Comparison of ENCODE assay signal across 37 cellular contexts in the genomic region with DNA sequence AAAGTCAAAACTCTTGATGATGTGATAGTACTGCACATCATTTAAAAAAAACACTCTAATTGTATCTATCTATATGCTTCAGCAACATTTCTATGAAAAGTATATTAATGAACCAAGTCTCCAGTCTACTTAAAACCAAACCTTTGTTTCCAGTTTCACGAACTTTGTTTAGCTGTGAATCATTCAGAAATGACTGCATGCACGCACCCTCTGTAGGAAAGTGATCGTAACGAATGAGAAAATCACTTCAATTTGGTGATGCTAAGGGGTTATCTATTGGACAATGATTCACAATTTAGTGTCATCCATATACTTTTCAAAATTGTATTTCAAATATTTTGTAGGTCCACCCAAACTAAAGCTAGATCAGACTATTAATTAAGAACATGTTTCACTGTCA.
"Had no signal": no experiment of that assay in that cellular context is flagged by ENCODE, and none has a peak within 500 bp of the region (broad histone marks: within the 10 kb centered on the region; RNA-seq: fewer than 3 reads in every experiment).

No MANE protein-coding gene starts in this region.

- H3K36me3 ChIP-seq: adrenal gland, cardiac muscle cell, colonic mucosa had no signal

- H3K4me3 ChIP-seq: adrenal gland, cardiac muscle cell, colonic mucosa had no signal

- DNase-seq: activated B cell treated with CpG ODN at 0.5 μM for 24 hours; activated CD4-positive, alpha-beta memory T cell treated with anti-CD3 and anti-CD28 coated beads for 36 hours; activated CD4-positive, alpha-beta T cell treated with anti-CD3 and anti-CD28 coated beads for 4 hours; activated CD4-positive, alpha-beta T cell treated with anti-CD3 and anti-CD28 coated beads, Interleukin-2, amount 10 ng/mL, durations not matched to agents 24 days and 14 days; activated CD4-positive, alpha-beta T cell treated with anti-CD3 and anti-CD28 coated beads, Interleukin-2, amount 50 U/mL, for 1 hour; activated CD4-positive, alpha-beta T cell treated with anti-CD3 and anti-CD28 coated beads, Interleukin-2, amount 50 U/mL, for 4 hours; activated CD4-positive, CD25-positive, alpha-beta regulatory T cell treated with anti-CD3 and anti-CD28 coated beads, Interleukin-2, amount 50 U/mL, for 72 hours; activated CD8-positive, alpha-beta memory T cell treated with anti-CD3 and anti-CD28 coated beads, Interleukin-2, amount 50 U/mL, for 4 hours; activated CD8-positive, alpha-beta T cell treated with anti-CD3 and anti-CD28 coated beads for 36 hours; activated effector memory CD4-positive, alpha-beta T cell treated with anti-CD3 and anti-CD28 coated beads, Interleukin-2, amount 50 U/mL, for 16 hours; activated gamma-delta T cell treated with Interleukin-2 at 50 U/mL for 16 hours; activated naive CD4-positive, alpha-beta T cell; activated naive CD4-positive, alpha-beta T cell treated with anti-CD3 and anti-CD28 coated beads for 36 hours; activated naive CD4-positive, alpha-beta T cell treated with anti-CD3 and anti-CD28 coated beads, Interleukin-2, amount 50 U/mL, for 16 hours; activated naive CD8-positive, alpha-beta T cell treated with anti-CD3 and anti-CD28 coated beads for 36 hours; activated T-cell treated with anti-CD3 and anti-CD28 coated beads for 4 hours; activated T-cell treated with anti-CD3 and anti-CD28 coated beads, Interleukin-2, amount 50 U/mL, for 1 hour; activated T-cell treated with anti-CD3 and anti-CD28 coated beads, Interleukin-2, amount 50 U/mL, for 4 hours; activated T-cell treated with anti-CD3 and anti-CD28 coated beads, Interleukin-2, amount 50 U/mL, for 72 hours; adrenal gland; amniotic stem cell; aorta; caudate nucleus; cerebellar nuclear complex; colonic mucosa; T-helper 2 cell; T-helper 9 cell had no signal

- H3K4me1 ChIP-seq: adrenal gland, colonic mucosa had no signal

- H3K36me3 Mint-ChIP-seq: activated CD4-positive, alpha-beta memory T cell treated with anti-CD3 and anti-CD28 coated beads for 36 hours; activated naive CD4-positive, alpha-beta T cell treated with anti-CD3 and anti-CD28 coated beads, Interleukin-2, amount 50 U/mL, for 72 hours; activated naive CD8-positive, alpha-beta T cell treated with anti-CD3 and anti-CD28 coated beads for 36 hours had no signal

- H3K27ac Mint-ChIP-seq: activated B cell treated with CpG ODN at 0.5 μM for 24 hours; activated CD4-positive, alpha-beta memory T cell treated with anti-CD3 and anti-CD28 coated beads for 36 hours; activated CD4-positive, alpha-beta T cell treated with anti-CD3 and anti-CD28 coated beads, Interleukin-2, amount 10 ng/mL, durations not matched to agents 24 days and 14 days; activated CD8-positive, alpha-beta T cell treated with anti-CD3 and anti-CD28 coated beads for 36 hours; activated naive CD4-positive, alpha-beta T cell treated with anti-CD3 and anti-CD28 coated beads for 36 hours; activated naive CD4-positive, alpha-beta T cell treated with anti-CD3 and anti-CD28 coated beads, Interleukin-2, amount 50 U/mL, for 72 hours; activated naive CD8-positive, alpha-beta T cell treated with anti-CD3 and anti-CD28 coated beads for 36 hours; activated T-cell treated with anti-CD3 and anti-CD28 coated beads, Interleukin-2, amount 50 U/mL, for 72 hours; activated T-helper 1 cell treated with anti-CD3 and anti-CD28 coated beads, Interleukin-12 subunit alpha, Interleukin-12 subunit beta, Interleukin-2, Interleukin-4 antibody, amounts not matched to agents 30 ng/mL and 10 ng/mL and 1 ng/mL, durations not matched to agents 14 hours and 24 hours and 36 hours; activated T-helper 17 cell treated with anti-CD3 and anti-CD28 coated beads, Interleukin-2, amount 50 U/mL, for 72 hours; brain; T-helper 2 cell treated with Interferon-gamma antibody and Interleukin-4, amounts not matched to agents 5 μg/mL and 100 μg/mL, for 36 hours had no signal

- ATAC-seq: activated CD8-positive, alpha-beta T cell treated with anti-CD3 and anti-CD28 coated beads for 36 hours; activated naive CD4-positive, alpha-beta T cell treated with anti-CD3 and anti-CD28 coated beads, Interleukin-2, amount 50 U/mL, for 72 hours; activated T-cell treated with anti-CD3 and anti-CD28 coated beads, Interleukin-2, amount 50 U/mL, for 4 hours; activated T-cell treated with anti-CD3 and anti-CD28 coated beads, Interleukin-2, amount 50 U/mL, for 72 hours; activated T-helper 17 cell treated with anti-CD3 and anti-CD28 coated beads, Interleukin-2, amount 50 U/mL, for 72 hours had no signal

- H3K27me3 ChIP-seq: adrenal gland, cardiac muscle cell, colonic mucosa had no signal

- H3K4me1 Mint-ChIP-seq: activated B cell treated with CpG ODN at 0.5 μM for 24 hours; activated CD4-positive, alpha-beta T cell treated with anti-CD3 and anti-CD28 coated beads, Interleukin-2, amount 10 ng/mL, durations not matched to agents 24 days and 14 days; activated naive CD8-positive, alpha-beta T cell treated with anti-CD3 and anti-CD28 coated beads for 36 hours; activated T-helper 17 cell treated with anti-CD3 and anti-CD28 coated beads, Interleukin-2, amount 50 U/mL, for 72 hours; brain; central memory CD8-positive, alpha-beta T cell had no signal

- H3K27me3 Mint-ChIP-seq: activated B cell treated with CpG ODN at 0.5 μM for 24 hours; activated CD4-positive, alpha-beta memory T cell treated with anti-CD3 and anti-CD28 coated beads for 36 hours; activated CD4-positive, alpha-beta T cell treated with anti-CD3 and anti-CD28 coated beads, Interleukin-2, amount 10 ng/mL, durations not matched to agents 24 days and 14 days; activated CD8-positive, alpha-beta T cell treated with anti-CD3 and anti-CD28 coated beads for 36 hours; activated naive CD8-positive, alpha-beta T cell treated with anti-CD3 and anti-CD28 coated beads for 36 hours; activated T-helper 17 cell treated with anti-CD3 and anti-CD28 coated beads, Interleukin-2, amount 50 U/mL, for 72 hours; brain; central memory CD8-positive, alpha-beta T cell had no signal

- H3K27ac ChIP-seq: adrenal gland, cardiac muscle cell, colonic mucosa, VCaP had no signal

- H3K4me3 Mint-ChIP-seq: activated B cell treated with CpG ODN at 0.5 μM for 24 hours; activated CD4-positive, alpha-beta memory T cell treated with anti-CD3 and anti-CD28 coated beads for 36 hours; activated CD4-positive, alpha-beta T cell treated with anti-CD3 and anti-CD28 coated beads, Interleukin-2, amount 10 ng/mL, durations not matched to agents 24 days and 14 days; activated CD8-positive, alpha-beta T cell treated with anti-CD3 and anti-CD28 coated beads for 36 hours; activated naive CD4-positive, alpha-beta T cell treated with anti-CD3 and anti-CD28 coated beads for 36 hours; activated naive CD8-positive, alpha-beta T cell treated with anti-CD3 and anti-CD28 coated beads for 36 hours; activated T-cell treated with anti-CD3 and anti-CD28 coated beads, Interleukin-2, amount 50 U/mL, for 4 hours; activated T-cell treated with anti-CD3 and anti-CD28 coated beads, Interleukin-2, amount 50 U/mL, for 72 hours; activated T-helper 1 cell treated with anti-CD3 and anti-CD28 coated beads, Interleukin-12 subunit alpha, Interleukin-12 subunit beta, Interleukin-2, Interleukin-4 antibody, amounts not matched to agents 30 ng/mL and 10 ng/mL and 1 ng/mL, durations not matched to agents 14 hours and 24 hours and 36 hours; activated T-helper 17 cell treated with anti-CD3 and anti-CD28 coated beads, Interleukin-2, amount 50 U/mL, for 72 hours; brain; central memory CD8-positive, alpha-beta T cell; T-helper 2 cell treated with Interferon-gamma antibody and Interleukin-4, amounts not matched to agents 5 μg/mL and 100 μg/mL, for 36 hours had no signal

- H3K9me3 Mint-ChIP-seq: activated B cell treated with CpG ODN at 0.5 μM for 24 hours; activated CD4-positive, alpha-beta memory T cell treated with anti-CD3 and anti-CD28 coated beads for 36 hours; activated CD4-positive, alpha-beta T cell treated with anti-CD3 and anti-CD28 coated beads, Interleukin-2, amount 10 ng/mL, durations not matched to agents 24 days and 14 days; activated CD8-positive, alpha-beta T cell treated with anti-CD3 and anti-CD28 coated beads for 36 hours; activated naive CD4-positive, alpha-beta T cell treated with anti-CD3 and anti-CD28 coated beads for 36 hours; activated naive CD4-positive, alpha-beta T cell treated with anti-CD3 and anti-CD28 coated beads, Interleukin-2, amount 50 U/mL, for 72 hours; activated naive CD8-positive, alpha-beta T cell treated with anti-CD3 and anti-CD28 coated beads for 36 hours; activated T-cell treated with anti-CD3 and anti-CD28 coated beads, Interleukin-2, amount 50 U/mL, for 4 hours; activated T-helper 1 cell treated with anti-CD3 and anti-CD28 coated beads, Interleukin-12 subunit alpha, Interleukin-12 subunit beta, Interleukin-2, Interleukin-4 antibody, amounts not matched to agents 30 ng/mL and 10 ng/mL and 1 ng/mL, durations not matched to agents 14 hours and 24 hours and 36 hours; activated T-helper 17 cell treated with anti-CD3 and anti-CD28 coated beads, Interleukin-2, amount 50 U/mL, for 72 hours; T-helper 2 cell treated with Interferon-gamma antibody and Interleukin-4, amounts not matched to agents 5 μg/mL and 100 μg/mL, for 36 hours had no signal

- H3K9me3 ChIP-seq: adrenal gland, colonic mucosa had no signal

- FAIRE-seq: bronchial epithelial cell, TTC549 had no signal
